In the genomic region with DNA sequence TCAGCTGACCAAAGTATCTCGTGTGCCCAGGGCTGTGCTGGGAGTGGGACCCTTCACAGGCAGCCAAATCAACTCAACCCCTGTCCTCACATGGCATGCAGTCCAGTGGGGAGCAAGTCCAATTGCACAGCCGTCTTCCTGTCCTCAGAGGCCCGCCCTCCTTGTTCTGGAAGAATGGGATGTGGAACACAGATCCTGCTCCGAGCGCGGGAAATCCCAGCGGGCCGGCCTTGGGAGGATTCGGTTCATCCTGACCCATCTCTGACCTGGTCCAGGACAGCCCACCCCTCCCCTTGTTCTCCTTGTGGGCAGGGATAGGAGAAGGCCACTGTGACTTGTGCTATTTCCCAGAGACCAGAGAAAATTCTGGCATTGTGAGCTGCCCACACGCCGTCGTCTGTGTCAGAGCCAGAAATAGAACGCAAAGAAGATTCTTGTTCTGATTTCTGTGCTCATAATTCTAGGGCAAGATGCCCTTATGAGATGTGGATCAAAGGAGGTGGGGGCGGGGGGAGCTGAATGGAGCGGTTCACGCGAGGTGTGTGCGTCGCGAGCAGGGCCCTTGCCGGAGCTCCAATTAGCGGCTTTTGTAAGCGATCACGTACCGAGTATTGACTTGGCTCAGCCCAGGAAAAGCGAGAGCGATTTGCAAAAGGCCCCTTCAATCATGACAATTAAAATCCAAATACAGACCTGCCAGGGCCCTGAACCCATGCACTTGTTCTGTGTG, we compare ENCODE assay signal across 24 cellular contexts.
"Had no signal": no experiment of that assay in that cellular context is flagged by ENCODE, and none has a peak within 500 bp of the region (broad histone marks: within the 10 kb centered on the region; RNA-seq: fewer than 3 reads in every experiment).

No MANE protein-coding gene starts in this region.

- H3K27me3 Mint-ChIP-seq: activated CD4-positive, alpha-beta T cell treated with anti-CD3 and anti-CD28 coated beads, Interleukin-2, amount 10 ng/mL, durations not matched to agents 7 days and 5 days; activated CD8-positive, alpha-beta memory T cell treated with anti-CD3 and anti-CD28 coated beads, Interleukin-2, amount 10 ng/mL, durations not matched to agents 7 days and 5 days; activated CD8-positive, alpha-beta T cell treated with anti-CD3 and anti-CD28 coated beads for 36 hours; stimulated activated naive CD8-positive, alpha-beta T cell treated with anti-CD3 and anti-CD28 coated beads, Interleukin-15, Interleukin-2, amounts not matched to agents 100 ng/mL and 50 ng/mL, for 24 hours had no signal

- H3K27ac ChIP-seq: ascending aorta, brain microvascular endothelial cell, esophagus squamous epithelium, gastrocnemius medialis, heart left ventricle, spleen, tibial artery had no signal

- H3K9me3 Mint-ChIP-seq: activated CD4-positive, alpha-beta T cell treated with anti-CD3 and anti-CD28 coated beads, Interleukin-2, amount 10 ng/mL, durations not matched to agents 7 days and 5 days had no signal

- H3K4me3 Mint-ChIP-seq: activated CD4-positive, alpha-beta T cell treated with anti-CD3 and anti-CD28 coated beads, Interleukin-2, amount 10 ng/mL, durations not matched to agents 7 days and 5 days; activated CD8-positive, alpha-beta memory T cell treated with anti-CD3 and anti-CD28 coated beads, Interleukin-2, amount 10 ng/mL, durations not matched to agents 7 days and 5 days; activated CD8-positive, alpha-beta T cell treated with anti-CD3 and anti-CD28 coated beads for 36 hours; activated T-helper 1 cell treated with anti-CD3 and anti-CD28 coated beads, Interleukin-12 subunit alpha, Interleukin-12 subunit beta, Interleukin-2, Interleukin-4 antibody, amounts not matched to agents 30 ng/mL and 10 ng/mL and 1 ng/mL, durations not matched to agents 14 hours and 24 hours and 36 hours; memory B cell; nephron progenitor cell; stimulated activated naive CD8-positive, alpha-beta T cell treated with anti-CD3 and anti-CD28 coated beads, Interleukin-15, Interleukin-2, amounts not matched to agents 100 ng/mL and 50 ng/mL, for 24 hours; T-helper 17 cell had no signal

- H3K36me3 Mint-ChIP-seq: activated CD8-positive, alpha-beta memory T cell treated with anti-CD3 and anti-CD28 coated beads, Interleukin-2, amount 10 ng/mL, durations not matched to agents 7 days and 5 days had no signal

- H3K4me1 Mint-ChIP-seq: activated CD4-positive, alpha-beta T cell treated with anti-CD3 and anti-CD28 coated beads, Interleukin-2, amount 10 ng/mL, durations not matched to agents 7 days and 5 days; activated CD8-positive, alpha-beta memory T cell treated with anti-CD3 and anti-CD28 coated beads, Interleukin-2, amount 10 ng/mL, durations not matched to agents 7 days and 5 days had no signal

- H3K27ac Mint-ChIP-seq: activated CD4-positive, alpha-beta T cell treated with anti-CD3 and anti-CD28 coated beads, Interleukin-2, amount 10 ng/mL, durations not matched to agents 7 days and 5 days; activated CD8-positive, alpha-beta memory T cell treated with anti-CD3 and anti-CD28 coated beads, Interleukin-2, amount 10 ng/mL, durations not matched to agents 7 days and 5 days; activated CD8-positive, alpha-beta T cell treated with anti-CD3 and anti-CD28 coated beads for 36 hours; activated naive CD4-positive, alpha-beta T cell treated with anti-CD3 and anti-CD28 coated beads, Interleukin-2, amount 50 U/mL, for 72 hours; activated T-helper 1 cell treated with anti-CD3 and anti-CD28 coated beads, Interleukin-12 subunit alpha, Interleukin-12 subunit beta, Interleukin-2, Interleukin-4 antibody, amounts not matched to agents 30 ng/mL and 10 ng/mL and 1 ng/mL, durations not matched to agents 14 hours and 24 hours and 36 hours; memory B cell; nephron progenitor cell; stimulated activated naive CD8-positive, alpha-beta T cell treated with anti-CD3 and anti-CD28 coated beads, Interleukin-15, Interleukin-2, amounts not matched to agents 100 ng/mL and 50 ng/mL, for 24 hours; T-helper 17 cell had no signal

- DNase-seq: activated CD4-positive, alpha-beta T cell treated with anti-CD3 and anti-CD28 coated beads, Interleukin-2, amount 10 ng/mL, durations not matched to agents 7 days and 5 days; activated CD8-positive, alpha-beta memory T cell treated with anti-CD3 and anti-CD28 coated beads, Interleukin-2, amount 10 ng/mL, durations not matched to agents 7 days and 5 days; activated CD8-positive, alpha-beta T cell treated with anti-CD3 and anti-CD28 coated beads for 36 hours; activated T-cell treated with anti-CD3 and anti-CD28 coated beads for 4 hours; brain microvascular endothelial cell; central memory CD4-positive, alpha-beta T cell; esophagus squamous epithelium; gastrocnemius medialis; left cardiac atrium; mucosa of descending colon; nephron progenitor cell; retina; spleen; stimulated activated CD4-positive, alpha-beta T cell treated with anti-CD3 and anti-CD28 coated beads, Interleukin-4, amount 100 ng/mL, for 24 hours; substantia nigra; SW 1271; T-helper 17 cell; tibial artery had no signal

- ATAC-seq: activated CD8-positive, alpha-beta memory T cell treated with anti-CD3 and anti-CD28 coated beads, Interleukin-2, amount 10 ng/mL, durations not matched to agents 7 days and 5 days; activated CD8-positive, alpha-beta T cell treated with anti-CD3 and anti-CD28 coated beads for 36 hours; activated naive CD4-positive, alpha-beta T cell treated with anti-CD3 and anti-CD28 coated beads, Interleukin-2, amount 50 U/mL, for 72 hours; gastrocnemius medialis; heart left ventricle; left cardiac atrium; mucosa of descending colon; T-helper 17 cell had no signal
